In the genomic region with DNA sequence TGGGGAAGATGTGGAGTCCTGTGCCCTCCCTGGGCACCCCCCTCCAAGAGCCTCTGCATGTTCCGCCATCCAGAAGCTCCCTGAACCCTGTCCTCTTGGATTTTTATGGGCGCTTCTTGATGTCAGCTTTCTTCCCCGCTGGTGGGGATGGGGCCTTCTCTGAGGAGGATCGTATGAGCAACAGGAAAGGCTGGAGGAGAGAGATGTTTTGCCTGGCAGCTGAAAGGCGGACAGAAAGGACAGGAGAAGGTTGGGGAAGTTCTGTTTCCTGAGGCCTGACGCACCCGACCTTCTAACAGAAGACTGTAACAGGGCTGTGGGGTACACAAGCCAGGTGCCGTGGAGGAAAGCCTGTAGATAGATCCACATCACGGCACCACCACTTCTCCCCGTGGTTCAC, we compare ENCODE assay signal across 13 cellular contexts.
"Had no signal": no experiment of that assay in that cellular context is flagged by ENCODE, and none has a peak within 500 bp of the region (broad histone marks: within the 10 kb centered on the region; RNA-seq: fewer than 3 reads in every experiment).

No MANE protein-coding gene starts in this region.

- H3K27ac Mint-ChIP-seq: dendritic cell treated with granulocyte-macrophage colony-stimulating factor and Interleukin-4, amounts not matched to agents 40 ng/mL and 50 ng/mL, for 4 days; endodermal cell; neural progenitor cell had no signal

- ATAC-seq: esophagus mucosa, left colon had no signal

- DNase-seq: activated CD4-positive, alpha-beta T cell treated with anti-CD3 and anti-CD28 coated beads for 4 hours; activated gamma-delta T cell treated with Interleukin-2 at 50 U/mL for 16 hours; caudate nucleus; endodermal cell; left colon; midbrain; retina; stimulated activated CD4-positive, alpha-beta T cell treated with anti-CD3 and anti-CD28 coated beads, Interleukin-4, amount 100 ng/mL, for 4 hours; T1000; WERI-Rb-1 had no signal
